8 cellular contexts compared by ENCODE assay signal in genomic region chr1:228664399-228664914, GRCh38.
A peak's percentile ranks its signal among the peaks of the same experiment; 100 is the strongest.
DNase-seq lines count a peak whose midpoint lies in the region; ATAC-seq and TF ChIP-seq lines count a peak whose summit lies in the region.

No MANE protein-coding gene starts in this region.

- H3K4me1 Mint-ChIP-seq in nephron = peaks cover 4% of the 10 kb centered on the region

- no peaks in the 10 kb centered on the region for H4K20me1 ChIP-seq in OCI-LY1 (ENCODE audit: insufficient read depth, low read length)

- H3K27me3 ChIP-seq in OCI-LY1 (ENCODE audit: insufficient read depth, low read length) (no peaks in the 10 kb centered on the region), esophagus squamous epithelium (peaks cover 0 to 11% (median 0%) of the 10 kb centered on the region in 4 donors)

- no peaks in the 10 kb centered on the region for H3K9me3 Mint-ChIP-seq in nephron

- no peak overlapping the region for H3K4me2 ChIP-seq in OCI-LY1 (ENCODE audit: low read length)

- H3K27ac ChIP-seq in OCI-LY1 (ENCODE audit: low read depth, low read length, poor library complexity, severe bottlenecking) = no peak overlapping the region
- no peak overlapping the region for H3K27ac ChIP-seq in esophagus squamous epithelium

- no peaks in the 10 kb centered on the region for H3K9me2 ChIP-seq in OCI-LY1 (ENCODE audit: low read depth, low read length)

- H3K27me3 Mint-ChIP-seq in nephron (ENCODE audit: low read depth) = peaks cover 20% of the 10 kb centered on the region

- WGBS in esophagus squamous epithelium, 2 donors = 38 to 39% methylated on average over 13 to 14 of the region's 14 CpGs

- no peaks in the 10 kb centered on the region for H3K79me2 ChIP-seq in OCI-LY1 (ENCODE audit: insufficient read depth, low read length)

- H3F3A ChIP-seq in OCI-LY1 (ENCODE audit: insufficient read depth, low read length) = no peaks in the 10 kb centered on the region

- H3K4me3 ChIP-seq in OCI-LY1 (ENCODE audit: low read depth, low read length, poor library complexity, severe bottlenecking) (no peak overlapping the region), esophagus squamous epithelium (no peak overlapping the region)

- TF ChIP-seq CTCF in OCI-LY1 (IDR thresholded peaks at IDR 0.05; ENCODE audit: low read length) (peak; percentile 67), esophagus squamous epithelium (IDR thresholded peaks at IDR 0.05) (peak; percentile 77 to 86 (median 80)), nephron (IDR thresholded peaks at IDR 0.05; ENCODE audit: unreplicated experiment in 3 of 3) (peak; percentile 83 to 85 (median 84))

- intact Hi-C loops in esophagus squamous epithelium (cut with DNase I) = no loop called here

- TF ChIP-seq POLR2A in esophagus squamous epithelium (IDR thresholded peaks at IDR 0.05) = no peak

- H3K36me3 ChIP-seq in OCI-LY1 (ENCODE audit: insufficient read depth, low read length) (no peaks in the 10 kb centered on the region), esophagus squamous epithelium (no peaks in the 10 kb centered on the region)

- no peak for ATAC-seq in HG03039 (IDR thresholded peaks at IDR 0.05; ENCODE audit: unreplicated experiment)

- TF ChIP-seq EP300 in Ishikawa (IDR thresholded peaks at IDR 0.05; ENCODE audit: borderline replicate concordance) = no peak

- H3K4me3 Mint-ChIP-seq in nephron = no peak overlapping the region

- H3K4me1 ChIP-seq in OCI-LY1 (ENCODE audit: insufficient read depth, low read length, severe bottlenecking) (no peaks in the 10 kb centered on the region), esophagus squamous epithelium (peaks cover 0 to 7% (median 0%) of the 10 kb centered on the region in 3 donors)

- no peaks in the 10 kb centered on the region for H3K9me3 ChIP-seq in OCI-LY1 (ENCODE audit: low read length)
- H3K9me3 ChIP-seq in esophagus squamous epithelium = no peaks in the 10 kb centered on the region

- no peak overlapping the region for H3K27ac Mint-ChIP-seq in nephron

- no peaks in the 10 kb centered on the region for H3K36me3 Mint-ChIP-seq in nephron (ENCODE audit: low read depth)

- TF ChIP-seq RAD21 in Ishikawa (IDR thresholded peaks at IDR 0.05; ENCODE audit: low read depth) = peak; percentile 95

- no peak overlapping the region for H2AFZ ChIP-seq in OCI-LY1 (ENCODE audit: low read length)

- H3K9ac ChIP-seq in OCI-LY1 (ENCODE audit: low read length) = no peak overlapping the region

- DNase-seq in COR-L47 (lab: John Stamatoyannopoulos, UW) (peak; percentile 74), esophagus squamous epithelium (lab: John Stamatoyannopoulos, UW) (no peak)
- DNase-seq in activated CD8-positive, alpha-beta memory T cell treated with anti-CD3 and anti-CD28 coated beads, Interleukin-2, amount 50 U/mL, for 48 hours = peak; percentile 90
- DNase-seq in stimulated activated naive CD4-positive, alpha-beta T cell (lab: John Stamatoyannopoulos, UW) = peak; percentile 38 to 81 (median 70)

TF ChIP-seq in Ishikawa, 13 proteins besides CTCF, POLR2A, EP300 and RAD21:
- TF ChIP-seq NFIC (IDR thresholded peaks at IDR 0.05) (peak; percentile 42; the same call in 1 of the 2 replicates), CEBPB (IDR thresholded peaks at IDR 0.05) (peak; percentile 12; the same call in 1 of the 2 replicates), USF1 (IDR thresholded peaks at IDR 0.05) (no peak), TAF1 (IDR thresholded peaks at IDR 0.05; ENCODE audit: low read depth) (no peak), TCF12 (IDR thresholded peaks at IDR 0.05; ENCODE audit: low read depth) (no peak)
